17 cellular contexts compared by ENCODE assay signal in genomic region chr11:30392221-30392784, GRCh38.
DNase-seq lines count a peak whose midpoint lies in the region; ATAC-seq and TF ChIP-seq lines count a peak whose summit lies in the region.
"Had no signal": no experiment of that assay in that cellular context is flagged by ENCODE, and none has a peak within 500 bp of the region (broad histone marks: within the 10 kb centered on the region; RNA-seq: fewer than 3 reads in every experiment).

No MANE protein-coding gene starts in this region.

- no peak overlapping the region for H3K27ac ChIP-seq in parathyroid adenoma
- H3K27ac ChIP-seq: brain microvascular endothelial cell, lower lobe of right lung, neutrophil, RWPE1, transverse colon had no signal

- TF ChIP-seq CTCF in parathyroid adenoma (IDR thresholded peaks at IDR 0.05), result no peak

- ATAC-seq in GM18907 (IDR thresholded peaks at IDR 0.05; ENCODE audit: unreplicated experiment), result no peak
- ATAC-seq: effector memory CD8-positive, alpha-beta T cell; lower lobe of right lung had no signal

- H3K27ac Mint-ChIP-seq in activated naive CD4-positive, alpha-beta T cell treated with anti-CD3 and anti-CD28 coated beads for 36 hours, result no peak overlapping the region
- H3K27ac Mint-ChIP-seq: activated T-helper 2 cell treated with anti-CD3 and anti-CD28 coated beads, Interferon-gamma antibody, Interleukin-2, Interleukin-4, amounts not matched to agents 10 μg/mL and 5 μg/mL and 100 μg/mL, durations not matched to agents 14 hours and 24 hours and 36 hours; effector memory CD8-positive, alpha-beta T cell had no signal

- H3K36me3 ChIP-seq in parathyroid adenoma (ENCODE audit: control insufficient read depth, insufficient read depth, low read length), result no peaks in the 10 kb centered on the region
- H3K36me3 ChIP-seq: brain microvascular endothelial cell, lower lobe of right lung, neutrophil, transverse colon had no signal

- no peaks in the 10 kb centered on the region for H3K4me1 Mint-ChIP-seq in activated naive CD4-positive, alpha-beta T cell treated with anti-CD3 and anti-CD28 coated beads for 36 hours (ENCODE audit: low read depth)

- in situ Hi-C loops in ACHN (cut with HindIII; ENCODE audit: low pct_ligation_motif_present, low pct_unique_long_range_greater_than_20kb, low sequenced_read_pairs), result no loop called here

- no peak overlapping the region for H3K4me3 ChIP-seq in parathyroid adenoma (ENCODE audit: low read depth, low read length)
- H3K4me3 ChIP-seq: lower lobe of right lung, transverse colon had no signal

- peaks cover 5% of the 10 kb centered on the region for H3K27me3 Mint-ChIP-seq in activated naive CD4-positive, alpha-beta T cell treated with anti-CD3 and anti-CD28 coated beads for 36 hours (ENCODE audit: low read depth)

- no peak overlapping the region for H3K9ac ChIP-seq in parathyroid adenoma

- H3K9me3 ChIP-seq in parathyroid adenoma (ENCODE audit: control insufficient read depth, low read length), result no peaks in the 10 kb centered on the region
- H3K9me3 ChIP-seq: lower lobe of right lung, neutrophil, transverse colon had no signal

- H3K9me3 Mint-ChIP-seq in activated naive CD4-positive, alpha-beta T cell treated with anti-CD3 and anti-CD28 coated beads for 36 hours, result no peaks in the 10 kb centered on the region
- H3K9me3 Mint-ChIP-seq: activated T-helper 2 cell treated with anti-CD3 and anti-CD28 coated beads, Interferon-gamma antibody, Interleukin-2, Interleukin-4, amounts not matched to agents 10 μg/mL and 5 μg/mL and 100 μg/mL, durations not matched to agents 14 hours and 24 hours and 36 hours had no signal

- CTCF ChIA-PET in activated naive CD4-positive, alpha-beta T cell treated with anti-CD3 and anti-CD28 coated beads for 36 hours (lab: Charles Lee), result no interaction called here

- H3K36me3 Mint-ChIP-seq in activated naive CD4-positive, alpha-beta T cell treated with anti-CD3 and anti-CD28 coated beads for 36 hours (ENCODE audit: low read depth), result no peaks in the 10 kb centered on the region

- DNase-seq in COLO829 (ENCODE audit: low spot score) (peak; percentile 51), NCI-H82 treated with DMSO at 0.1 percent for 48 hours (lab: John Stamatoyannopoulos, UW; ENCODE audit: unreplicated experiment) (peak; percentile 26), globus pallidus (ENCODE audit: low spot score) (peak; percentile 24), NCI-H146 (lab: John Stamatoyannopoulos, UW) (no peak), ACHN (no peak)
- DNase-seq in activated naive CD4-positive, alpha-beta T cell treated with anti-CD3 and anti-CD28 coated beads for 36 hours, result no peak
- DNase-seq: activated CD4-positive, alpha-beta T cell treated with anti-CD3 and anti-CD28 coated beads, Interleukin-2, amount 50 U/mL, for 4 hours; brain microvascular endothelial cell; effector memory CD8-positive, alpha-beta T cell; lower lobe of right lung; NCI-H1048; transverse colon had no signal

- H3K27me3 ChIP-seq in parathyroid adenoma (ENCODE audit: control insufficient read depth, insufficient read depth, low read length), result no peaks in the 10 kb centered on the region
- H3K27me3 ChIP-seq: brain microvascular endothelial cell, neutrophil, transverse colon had no signal

- H2AFZ ChIP-seq in parathyroid adenoma, result peak overlapping the region; percentile 29

- H3K79me2 ChIP-seq in parathyroid adenoma, result no peaks in the 10 kb centered on the region

- intact Hi-C loops in activated naive CD4-positive, alpha-beta T cell treated with anti-CD3 and anti-CD28 coated beads for 36 hours (cut with micrococcal nuclease), result no loop called here

- peaks cover 5% of the 10 kb centered on the region for H3K4me1 ChIP-seq in parathyroid adenoma

- no peak overlapping the region for H3K4me3 Mint-ChIP-seq in activated naive CD4-positive, alpha-beta T cell treated with anti-CD3 and anti-CD28 coated beads for 36 hours
- H3K4me3 Mint-ChIP-seq: effector memory CD8-positive, alpha-beta T cell had no signal

- no peak overlapping the region for H3K4me2 ChIP-seq in parathyroid adenoma (ENCODE audit: low read length)

Comparison
In these comparisons a context has a peak if more than half of its experiments do, and no peak if none do; other contexts are left out.
1. DNase-seq: peak in COLO829 (single experiment), NCI-H82 treated with DMSO at 0.1 percent for 48 hours (single experiment) and globus pallidus (single experiment); none in NCI-H146 (single experiment), activated naive CD4-positive, alpha-beta T cell treated with anti-CD3 and anti-CD28 coated beads for 36 hours (single experiment) and ACHN (single experiment).